Comparison of ENCODE assay signal across 11 cellular contexts in the genomic region with DNA sequence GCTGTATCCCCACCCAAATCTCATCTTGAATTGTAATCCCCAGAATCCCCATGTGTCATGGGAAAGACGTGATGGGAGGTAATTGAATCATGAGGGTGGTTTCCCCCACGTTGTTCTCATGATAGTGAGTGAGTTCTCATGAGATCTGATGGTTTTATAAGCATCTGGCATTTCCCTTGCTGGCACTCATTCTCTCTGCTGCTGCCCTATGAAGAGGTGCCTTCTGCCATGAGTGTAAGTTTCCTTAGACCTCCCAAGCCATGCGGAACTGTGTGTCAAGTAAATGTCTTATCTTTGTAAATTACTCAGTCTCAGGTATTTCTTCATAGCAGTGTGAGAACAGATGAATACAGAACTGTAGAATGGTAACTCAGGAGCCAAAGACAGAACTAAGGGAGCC. TPM values are rescaled to one million over a fixed set of nuclear protein-coding genes. Genes with fewer than 3 reads are reported as not detected.
A peak's percentile ranks its signal among the peaks of the same experiment; 100 is the strongest.
DNase-seq lines count a peak whose midpoint lies in the region; ATAC-seq and TF ChIP-seq lines count a peak whose summit lies in the region.
"Not testable (repeated sequence)": the region's sequence is repeated elsewhere in the genome, so short reads cannot be mapped to it uniquely, and the experiment has no call there.
"Had no signal": no experiment of that assay in that cellular context is flagged by ENCODE, and none has a peak within 500 bp of the region (broad histone marks: within the 10 kb centered on the region; RNA-seq: fewer than 3 reads in every experiment).

No MANE protein-coding gene starts in this region.

- H3K36me3 Mint-ChIP-seq in CD4-positive, alpha-beta T cell (ENCODE audit: low read depth); central memory CD8-positive, alpha-beta T cell (ENCODE audit: insufficient read depth): not testable (repeated sequence)
- H3K36me3 Mint-ChIP-seq in activated CD4-positive, alpha-beta T cell treated with anti-CD3 and anti-CD28 coated beads for 36 hours (ENCODE audit: low read depth), result peaks cover 29% of the 10 kb centered on the region
- H3K36me3 Mint-ChIP-seq in activated CD8-positive, alpha-beta T cell treated with anti-CD3 and anti-CD28 coated beads for 36 hours (ENCODE audit: low read depth), result peaks cover 29% of the 10 kb centered on the region
- H3K36me3 Mint-ChIP-seq in activated T-helper 17 cell treated with anti-CD3 and anti-CD28 coated beads, Interleukin-2, amount 50 U/mL, for 72 hours (ENCODE audit: low read depth), result peaks cover 48% of the 10 kb centered on the region
- H3K36me3 Mint-ChIP-seq in activated naive CD4-positive, alpha-beta T cell treated with anti-CD3 and anti-CD28 coated beads, Interleukin-2, amount 50 U/mL, for 72 hours, result peaks cover 29 to 35% of the 10 kb centered on the region in 2 donors

- not testable (repeated sequence) for H3K4me3 Mint-ChIP-seq in CD4-positive, alpha-beta T cell; activated CD8-positive, alpha-beta T cell treated with anti-CD3 and anti-CD28 coated beads for 36 hours; central memory CD8-positive, alpha-beta T cell
- peak overlapping the region; percentile 69 for H3K4me3 Mint-ChIP-seq in activated CD4-positive, alpha-beta T cell treated with anti-CD3 and anti-CD28 coated beads for 36 hours
- H3K4me3 Mint-ChIP-seq in activated T-helper 17 cell treated with anti-CD3 and anti-CD28 coated beads, Interleukin-2, amount 50 U/mL, for 72 hours, result peak overlapping the region; percentile 98

- not testable (repeated sequence) for H3K9me3 Mint-ChIP-seq in CD4-positive, alpha-beta T cell; activated CD4-positive, alpha-beta T cell treated with anti-CD3 and anti-CD28 coated beads for 36 hours (ENCODE audit: low read depth); activated CD8-positive, alpha-beta T cell treated with anti-CD3 and anti-CD28 coated beads for 36 hours; activated T-helper 17 cell treated with anti-CD3 and anti-CD28 coated beads, Interleukin-2, amount 50 U/mL, for 72 hours; central memory CD8-positive, alpha-beta T cell
- peaks cover 12 to 17% of the 10 kb centered on the region in 2 donors for H3K9me3 Mint-ChIP-seq in activated naive CD4-positive, alpha-beta T cell treated with anti-CD3 and anti-CD28 coated beads, Interleukin-2, amount 50 U/mL, for 72 hours

- CTCF ChIA-PET in CD4-positive, alpha-beta T cell (lab: Charles Lee); activated CD4-positive, alpha-beta T cell treated with anti-CD3 and anti-CD28 coated beads for 36 hours (lab: Charles Lee); activated CD8-positive, alpha-beta T cell treated with anti-CD3 and anti-CD28 coated beads for 36 hours (lab: Charles Lee): not testable (repeated sequence)

- H3K9me3 ChIP-seq in CD4-positive, alpha-beta T cell (ENCODE audit: control insufficient read depth, low read length), result not testable (repeated sequence)

- peak overlapping the region; percentile 93 for H3K27ac Mint-ChIP-seq in CD4-positive, alpha-beta T cell
- peak overlapping the region; percentile 96 for H3K27ac Mint-ChIP-seq in activated CD4-positive, alpha-beta T cell treated with anti-CD3 and anti-CD28 coated beads for 36 hours
- peak overlapping the region; percentile 56 for H3K27ac Mint-ChIP-seq in activated CD8-positive, alpha-beta T cell treated with anti-CD3 and anti-CD28 coated beads for 36 hours
- peak overlapping the region; percentile 93 for H3K27ac Mint-ChIP-seq in activated T-helper 17 cell treated with anti-CD3 and anti-CD28 coated beads, Interleukin-2, amount 50 U/mL, for 72 hours
- H3K27ac Mint-ChIP-seq in activated naive CD4-positive, alpha-beta T cell treated with anti-CD3 and anti-CD28 coated beads, Interleukin-2, amount 50 U/mL, for 72 hours, result peak overlapping the region; percentile 87 to 95
- peak overlapping the region; percentile 23 for H3K27ac Mint-ChIP-seq in central memory CD8-positive, alpha-beta T cell (ENCODE audit: low read depth)

- H3K27me3 Mint-ChIP-seq in CD4-positive, alpha-beta T cell; activated CD4-positive, alpha-beta T cell treated with anti-CD3 and anti-CD28 coated beads for 36 hours; activated CD8-positive, alpha-beta T cell treated with anti-CD3 and anti-CD28 coated beads for 36 hours; activated T-helper 17 cell treated with anti-CD3 and anti-CD28 coated beads, Interleukin-2, amount 50 U/mL, for 72 hours; central memory CD8-positive, alpha-beta T cell: not testable (repeated sequence)

- not testable (repeated sequence) for DNase-seq in CD4-positive, alpha-beta T cell; activated CD8-positive, alpha-beta T cell treated with anti-CD3 and anti-CD28 coated beads for 36 hours; activated naive CD4-positive, alpha-beta T cell treated with anti-CD3 and anti-CD28 coated beads, Interleukin-2, amount 50 U/mL, for 72 hours (ENCODE audit: low spot score in 2 of 2); central memory CD8-positive, alpha-beta T cell (ENCODE audit: low spot score in 2 of 2)
- DNase-seq in activated CD4-positive, alpha-beta T cell treated with anti-CD3 and anti-CD28 coated beads for 36 hours, result peak; percentile 63
- DNase-seq in stimulated activated CD4-positive, alpha-beta T cell treated with anti-CD3 and anti-CD28 coated beads, Interleukin-4, amount 100 ng/mL, for 24 hours, result peak; percentile 52

- H3K27me3 ChIP-seq in CD4-positive, alpha-beta T cell (ENCODE audit: control insufficient read depth, insufficient read depth, low read length), result not testable (repeated sequence)

- intact Hi-C loops in CD4-positive, alpha-beta T cell (cut with DNase I, micrococcal nuclease), result loop anchor here (2.0 to 10.0 kb wide), 4 partner anchors 214 to 916 kb away; a partner anchor contains a TSS
- intact Hi-C loops in activated CD4-positive, alpha-beta T cell treated with anti-CD3 and anti-CD28 coated beads for 36 hours (cut with DNase I, micrococcal nuclease), result loop anchor here (5.0 to 10.0 kb wide), 2 partner anchors 199 to 1656 kb away; no protein-coding TSS in a partner anchor
- intact Hi-C loops in activated CD8-positive, alpha-beta T cell treated with anti-CD3 and anti-CD28 coated beads for 36 hours (cut with micrococcal nuclease), result loop anchor here (5.0 kb wide), 1 partner anchor 176 kb away; no protein-coding TSS in a partner anchor

- POLR2A ChIA-PET in CD4-positive, alpha-beta T cell (lab: Charles Lee); activated CD8-positive, alpha-beta T cell treated with anti-CD3 and anti-CD28 coated beads for 36 hours (lab: Charles Lee): not testable (repeated sequence)
- POLR2A ChIA-PET in activated CD4-positive, alpha-beta T cell treated with anti-CD3 and anti-CD28 coated beads for 36 hours (lab: Charles Lee), result interaction anchor here (0.7 kb wide), 1 partner anchor 96 kb away, joined by 3 read pairs; no protein-coding TSS in a partner anchor

- ATAC-seq in CD4-positive, alpha-beta T cell (ENCODE audit: poor library complexity); central memory CD8-positive, alpha-beta T cell (replicated peaks; ENCODE audit: extremely low read depth, poor library complexity, severe bottlenecking): not testable (repeated sequence)
- peak; percentile 28 for ATAC-seq in activated CD4-positive, alpha-beta T cell treated with anti-CD3 and anti-CD28 coated beads for 36 hours
- ATAC-seq in activated CD8-positive, alpha-beta T cell treated with anti-CD3 and anti-CD28 coated beads for 36 hours, result peak; percentile 8
- ATAC-seq in activated T-helper 17 cell treated with anti-CD3 and anti-CD28 coated beads, Interleukin-2, amount 50 U/mL, for 72 hours (replicated peaks), result peak; percentile 30
- ATAC-seq in activated naive CD4-positive, alpha-beta T cell treated with anti-CD3 and anti-CD28 coated beads, Interleukin-2, amount 50 U/mL, for 72 hours, result peak in 1 of 2 donors; percentile 60

- H3K27ac ChIP-seq in CD4-positive, alpha-beta T cell (ENCODE audit: low read depth, low read length), result not testable (repeated sequence)

- H3K4me1 Mint-ChIP-seq in CD4-positive, alpha-beta T cell (ENCODE audit: low read depth), result peaks cover 61% of the 10 kb centered on the region
- peaks cover 62% of the 10 kb centered on the region for H3K4me1 Mint-ChIP-seq in activated CD4-positive, alpha-beta T cell treated with anti-CD3 and anti-CD28 coated beads for 36 hours
- peaks cover 59% of the 10 kb centered on the region for H3K4me1 Mint-ChIP-seq in activated CD8-positive, alpha-beta T cell treated with anti-CD3 and anti-CD28 coated beads for 36 hours (ENCODE audit: low read depth)
- H3K4me1 Mint-ChIP-seq in activated T-helper 17 cell treated with anti-CD3 and anti-CD28 coated beads, Interleukin-2, amount 50 U/mL, for 72 hours, result peaks cover 40% of the 10 kb centered on the region
- peaks cover 28% of the 10 kb centered on the region for H3K4me1 Mint-ChIP-seq in central memory CD8-positive, alpha-beta T cell

- TF ChIP-seq CTCF in CD4-positive, alpha-beta T cell (IDR thresholded peaks at IDR 0.05); activated CD8-positive, alpha-beta T cell treated with anti-CD3 and anti-CD28 coated beads for 36 hours (IDR thresholded peaks at IDR 0.05): not testable (repeated sequence)

RNA-seq across cellular contexts. Expression of a gene that starts 5.3 kb away (rescaled TPM):
- total RNA-seq in CD4-positive, alpha-beta T cell, result 10 to 100 TPM; 93.3 to 98.1 TPM
- 100 to 1,000 TPM; 133 to 161 TPM for total RNA-seq in activated CD4-positive, alpha-beta T cell treated with anti-CD3 and anti-CD28 coated beads for 36 hours
- 10 to 100 TPM; 55.0 to 55.6 TPM for total RNA-seq in activated CD8-positive, alpha-beta T cell treated with anti-CD3 and anti-CD28 coated beads for 36 hours
- 100 to 1,000 TPM; 146 to 194 TPM for total RNA-seq in activated T-helper 17 cell treated with anti-CD3 and anti-CD28 coated beads, Interleukin-2, amount 50 U/mL, for 72 hours
- 100 to 1,000 TPM in 1 of 2 donors, 10 to 100 TPM in 1; 54.4 to 117 TPM for total RNA-seq in activated naive CD4-positive, alpha-beta T cell treated with anti-CD3 and anti-CD28 coated beads, Interleukin-2, amount 50 U/mL, for 72 hours
- total RNA-seq: G401, H4, HFFc6, HT1080 had no signal

Comparison
In these comparisons a context has a peak if more than half of its experiments do, and no peak if none do; other contexts are left out.
1. H3K27ac Mint-ChIP-seq: peak in every context shown above with its lines; median percentile 96 in activated CD4-positive, alpha-beta T cell treated with anti-CD3 and anti-CD28 coated beads for 36 hours; 93 in CD4-positive, alpha-beta T cell; 93 in activated T-helper 17 cell treated with anti-CD3 and anti-CD28 coated beads, Interleukin-2, amount 50 U/mL, for 72 hours; 91 in activated naive CD4-positive, alpha-beta T cell treated with anti-CD3 and anti-CD28 coated beads, Interleukin-2, amount 50 U/mL, for 72 hours; 56 in activated CD8-positive, alpha-beta T cell treated with anti-CD3 and anti-CD28 coated beads for 36 hours; 23 in central memory CD8-positive, alpha-beta T cell.